In genomic region chr14:34007902-34008301, GRCh38 we compare ENCODE assay signal across 9 cellular contexts.
"Had no signal": no experiment of that assay in that cellular context is flagged by ENCODE, and none has a peak within 500 bp of the region (broad histone marks: within the 10 kb centered on the region; RNA-seq: fewer than 3 reads in every experiment).

No MANE protein-coding gene starts in this region.

- H3K4me3 ChIP-seq: GM23338 had no signal

- H3K4me3 Mint-ChIP-seq: GM23338, H9, IgD-negative memory B cell had no signal

- ATAC-seq: GM23338 had no signal

- H3K4me2 ChIP-seq: GM23338, KMS-11 had no signal

- H3K9ac ChIP-seq: KMS-11 had no signal

- H3K36me3 Mint-ChIP-seq: IgD-negative memory B cell had no signal

- H3K27me3 Mint-ChIP-seq: IgD-negative memory B cell had no signal

- H3K27ac Mint-ChIP-seq: GM23338, IgD-negative memory B cell had no signal

- DNase-seq: H9, HCEC 1CT, KBM-7 had no signal

- FAIRE-seq: H1, H54, HTR-8/SVneo had no signal

- H3K27ac ChIP-seq: KMS-11 had no signal

- H3K9me3 Mint-ChIP-seq: GM23338, H9 had no signal
